19 cellular contexts compared by ENCODE assay signal in genomic region chr19:1584500-1585242, GRCh38.
"Had no signal": no experiment of that assay in that cellular context is flagged by ENCODE, and none has a peak within 500 bp of the region (broad histone marks: within the 10 kb centered on the region; RNA-seq: fewer than 3 reads in every experiment).

No MANE protein-coding gene starts in this region.

- H3K27ac ChIP-seq: body of pancreas, prostate gland, VCaP had no signal

- DNase-seq: activated CD4-positive, alpha-beta T cell treated with anti-CD3 and anti-CD28 coated beads, Interleukin-2, amount 50 U/mL, for 48 hours; activated naive CD4-positive, alpha-beta T cell; activated naive CD8-positive, alpha-beta T cell treated with anti-CD3 and anti-CD28 coated beads, Interleukin-2, amount 10 ng/mL, durations not matched to agents 7 days and 5 days; dermis blood vessel endothelial cell; foreskin melanocyte; glutamatergic neuron; hippocampal formation; kidney; mammary epithelial cell; stimulated activated CD4-positive, alpha-beta T cell treated with anti-CD3 and anti-CD28 coated beads, Interleukin-4, amount 100 ng/mL, for 1 hour; SW 1271; T-helper 2 cell had no signal

- H3K9me3 Mint-ChIP-seq: activated naive CD8-positive, alpha-beta T cell treated with anti-CD3 and anti-CD28 coated beads, Interleukin-2, amount 10 ng/mL, durations not matched to agents 7 days and 5 days; neural crest cell had no signal

- H3K4me2 ChIP-seq: smooth muscle cell had no signal

- H3K27ac Mint-ChIP-seq: activated naive CD8-positive, alpha-beta T cell treated with anti-CD3 and anti-CD28 coated beads, Interleukin-2, amount 10 ng/mL, durations not matched to agents 7 days and 5 days had no signal

- H3K4me3 Mint-ChIP-seq: activated naive CD8-positive, alpha-beta T cell treated with anti-CD3 and anti-CD28 coated beads, Interleukin-2, amount 10 ng/mL, durations not matched to agents 7 days and 5 days had no signal

- ATAC-seq: body of pancreas, left lobe of liver, sciatic nerve had no signal

- H3K9me3 ChIP-seq: body of pancreas, prostate gland had no signal

- H3K27me3 ChIP-seq: body of pancreas had no signal

- H3K4me1 ChIP-seq: body of pancreas, prostate gland had no signal

- H3K4me3 ChIP-seq: body of pancreas, prostate gland, smooth muscle cell had no signal

- H3K27me3 Mint-ChIP-seq: activated naive CD8-positive, alpha-beta T cell treated with anti-CD3 and anti-CD28 coated beads, Interleukin-2, amount 10 ng/mL, durations not matched to agents 7 days and 5 days had no signal
